In genomic region chr3:66107855-66108254, GRCh38 we compare ENCODE assay signal across 1 cellular context.
TF ChIP-seq lines count a peak whose summit lies in the region.

No MANE protein-coding gene starts in this region.

TF ChIP-seq in SK-N-SH, 30 proteins besides CTCF, POLR2A, EP300 and RAD21 (continued from another document):
- TF ChIP-seq REST (IDR thresholded peaks at IDR 0.05; ENCODE audit: low read depth, low read length) = no peak
TF ChIP-seq in SK-N-SH: peak in this region for 7.
